In the genomic region with DNA sequence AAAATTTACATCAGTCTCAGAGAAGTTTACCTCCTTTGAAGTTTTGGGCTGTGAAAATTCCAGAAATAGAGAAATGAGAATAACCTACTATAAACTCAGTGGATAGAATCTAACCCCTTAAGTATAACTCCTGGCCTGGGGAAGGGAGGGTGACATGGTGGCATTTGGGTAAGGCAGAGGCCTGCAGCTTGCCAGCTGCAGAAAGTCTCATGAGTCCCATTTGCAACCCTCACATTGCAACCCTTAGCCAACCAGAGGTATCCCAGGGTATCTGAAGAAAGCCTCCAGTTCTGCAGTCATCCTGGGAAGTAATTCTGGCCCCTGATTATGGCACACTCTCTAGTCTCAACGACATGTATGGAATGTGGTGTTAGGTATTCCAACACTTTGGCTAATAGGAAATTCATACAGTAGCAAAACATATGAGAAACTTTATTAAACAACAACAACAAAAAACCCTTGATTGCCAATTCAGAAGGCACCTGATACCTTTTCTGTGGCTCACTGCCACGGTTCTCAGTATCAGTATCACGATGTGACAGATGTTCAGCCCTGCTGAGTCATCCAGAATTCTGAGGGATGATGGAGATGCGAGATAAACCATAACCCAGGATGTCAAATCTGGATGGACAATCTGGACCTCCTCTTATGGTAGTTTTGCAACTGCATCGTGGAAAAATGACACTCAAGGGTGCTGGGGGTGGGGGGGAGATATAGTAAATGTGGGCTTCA, we compare ENCODE assay signal across 23 cellular contexts.
A peak's percentile ranks its signal among the peaks of the same experiment; 100 is the strongest.
DNase-seq lines count a peak whose midpoint lies in the region; TF ChIP-seq lines count a peak whose summit lies in the region.
"Had no signal": no experiment of that assay in that cellular context is flagged by ENCODE, and none has a peak within 500 bp of the region (broad histone marks: within the 10 kb centered on the region; RNA-seq: fewer than 3 reads in every experiment).

No MANE protein-coding gene starts in this region.

- H3K27me3 ChIP-seq in KMS-11 (ENCODE audit: insufficient read depth, low read depth): 0 out of 2 replicates have a peak, but pooled peaks cover 3% of the 10 kb centered on the region
- no peaks in the 10 kb centered on the region for H3K27me3 ChIP-seq in SJCRH30
- H3K27me3 ChIP-seq in left ventricle myocardium inferior (ENCODE audit: low read depth): no peaks in the 10 kb centered on the region

- no peak overlapping the region for H2AFZ ChIP-seq in KMS-11 (ENCODE audit: low read depth)
- H2AFZ ChIP-seq: GM23338 had no signal

- peak overlapping the region; percentile 20; the same call in 1 of the 2 replicates for H3K27ac ChIP-seq in KMS-11
- no peak overlapping the region for H3K27ac ChIP-seq in SJCRH30
- no peak overlapping the region for H3K27ac ChIP-seq in left ventricle myocardium inferior (replicated peaks)
- H3K27ac ChIP-seq: C4-2B had no signal

- intact Hi-C loops in left ventricle myocardium inferior (cut with micrococcal nuclease): no loop called here

- DNase-seq in DMS53 (lab: John Stamatoyannopoulos, UW) (peak; percentile 74), GM12865 (ENCODE audit: low read depth) (peak; percentile 0), SJCRH30 (peak; percentile 5 to 17), germinal center (ENCODE audit: low spot score) (no peak), HuH-7 (ENCODE audit: low spot score) (no peak), left ventricle myocardium inferior (no peak)
- DNase-seq: CD8-positive, alpha-beta T cell; DMS153; H9; MV-4-11; NCI-H1105; NCI-H1436 treated with DMSO at 0.1 percent for 48 hours; NCI-H1930; NCI-H2107; NCI-H446; NCI-H526 treated with DMSO at 0.1 percent for 48 hours; Right ventricle myocardium superior; RPMI8226; SW 1271; T-helper 9 cell had no signal

- H3K79me2 ChIP-seq in KMS-11 (ENCODE audit: insufficient read depth, low read depth): no peaks in the 10 kb centered on the region

- peak overlapping the region; percentile 87 for H3K4me2 ChIP-seq in KMS-11
- H3K4me2 ChIP-seq: GM23338 had no signal

- TF ChIP-seq CTCF in GM12865 (IDR thresholded peaks at IDR 0.05; ENCODE audit: insufficient read depth, low read depth, low read length, missing control alignments) (no peak), KMS-11 (conservative IDR thresholded peaks at IDR 0.05; ENCODE audit: low read depth, low read length) (no peak), left ventricle myocardium inferior (IDR thresholded peaks at IDR 0.05; ENCODE audit: borderline replicate concordance) (no peak)

- peaks cover 58% of the 10 kb centered on the region for H3K4me1 ChIP-seq in KMS-11 (ENCODE audit: low read depth, poor library complexity, severe bottlenecking)
- no peaks in the 10 kb centered on the region for H3K4me1 ChIP-seq in SJCRH30
- H3K4me1 ChIP-seq in left ventricle myocardium inferior: no peaks in the 10 kb centered on the region

- no peak overlapping the region for H3K4me3 ChIP-seq in GM12865 (ENCODE audit: low read depth, low read length)
- no peak overlapping the region for H3K4me3 ChIP-seq in KMS-11 (IDR thresholded peaks at IDR 0.05; ENCODE audit: insufficient read depth, low read depth, low read length)
- H3K4me3 ChIP-seq in SJCRH30: no peak overlapping the region
- H3K4me3 ChIP-seq in left ventricle myocardium inferior: no peak overlapping the region
- H3K4me3 ChIP-seq: GM23338 had no signal

- H3K36me3 ChIP-seq in KMS-11 (ENCODE audit: insufficient read depth): no peaks in the 10 kb centered on the region
- no peaks in the 10 kb centered on the region for H3K36me3 ChIP-seq in SJCRH30
- no peaks in the 10 kb centered on the region for H3K36me3 ChIP-seq in left ventricle myocardium inferior

- H3K9me3 ChIP-seq in SJCRH30 (replicated peaks) (no peaks in the 10 kb centered on the region), left ventricle myocardium inferior (replicated peaks) (peaks cover 4% of the 10 kb centered on the region)

- H3K9ac ChIP-seq in KMS-11: no peak overlapping the region

- H4K20me1 ChIP-seq in KMS-11 (ENCODE audit: insufficient read depth): no peaks in the 10 kb centered on the region

Comparison
In these comparisons a context has a peak if more than half of its experiments do, and no peak if none do; other contexts are left out.
1. DNase-seq: peak in DMS53 (single experiment), GM12865 (single experiment) and SJCRH30 (2 of 2); none in germinal center (single experiment), HuH-7 (single experiment) and left ventricle myocardium inferior (single experiment).